In genomic region chr4:169618986-169619385, GRCh38 we compare ENCODE assay signal across 9 cellular contexts. TPM values are rescaled to one million over a fixed set of nuclear protein-coding genes. Genes with fewer than 3 reads are reported as not detected.
DNase-seq lines count a peak whose midpoint lies in the region; ATAC-seq and TF ChIP-seq lines count a peak whose summit lies in the region.
"Had no signal": no experiment of that assay in that cellular context is flagged by ENCODE, and none has a peak within 500 bp of the region (broad histone marks: within the 10 kb centered on the region; RNA-seq: fewer than 3 reads in every experiment).

No MANE protein-coding gene starts in this region.

- H3K27me3 Mint-ChIP-seq in activated CD4-positive, alpha-beta memory T cell treated with anti-CD3 and anti-CD28 coated beads for 36 hours: no peaks in the 10 kb centered on the region

- H3K9me3 Mint-ChIP-seq in activated CD4-positive, alpha-beta memory T cell treated with anti-CD3 and anti-CD28 coated beads for 36 hours: no peaks in the 10 kb centered on the region

- TF ChIP-seq RAD21 in SK-N-SH (IDR thresholded peaks at IDR 0.05; ENCODE audit: low read length): no peak

- POLR2A ChIA-PET in SK-N-SH (lab: Yijun Ruan, JAX): no interaction called here
- POLR2A ChIA-PET in activated CD4-positive, alpha-beta memory T cell treated with anti-CD3 and anti-CD28 coated beads for 36 hours (lab: Charles Lee): interaction anchor here (1.5 kb wide), 1 partner anchor 8 kb away, joined by 8 read pairs; no protein-coding TSS in a partner anchor

- H3K36me3 Mint-ChIP-seq in activated CD4-positive, alpha-beta memory T cell treated with anti-CD3 and anti-CD28 coated beads for 36 hours: no peaks in the 10 kb centered on the region

- peaks cover 36% of the 10 kb centered on the region for H3K79me2 ChIP-seq in SK-N-SH (ENCODE audit: insufficient read depth)
- peaks cover 35% of the 10 kb centered on the region for H3K79me2 ChIP-seq in smooth muscle cell (ENCODE audit: low read depth)

- H3K27ac ChIP-seq in SK-N-SH (ENCODE audit: low read depth in 2 of 2, low read length in 1 of 2) (peak overlapping the region in 1 of 2 experiments; percentile 97; a peak in 1 of 4 replicates), smooth muscle cell (ENCODE audit: low read depth) (peak overlapping the region; percentile 95)

- H3K9me2 ChIP-seq in SK-N-SH: no peaks in the 10 kb centered on the region

- peak overlapping the region; percentile 96 for H3K4me3 Mint-ChIP-seq in activated CD4-positive, alpha-beta memory T cell treated with anti-CD3 and anti-CD28 coated beads for 36 hours

- H2AFZ ChIP-seq in SK-N-SH (ENCODE audit: low read depth) (no peak overlapping the region), smooth muscle cell (ENCODE audit: low read depth) (peak overlapping the region; percentile 97)

- intact Hi-C loops in activated CD4-positive, alpha-beta memory T cell treated with anti-CD3 and anti-CD28 coated beads for 36 hours (cut with micrococcal nuclease): loop anchor here (10.0 kb wide), 1 partner anchor 1134 kb away; the partner anchor contains the start of gene DDX60L

- no peaks in the 10 kb centered on the region for H3K36me3 ChIP-seq in SK-N-SH (replicated peaks in 1 of 2; ENCODE audit: control insufficient read depth in 1 of 2, insufficient read depth in 2 of 2, low read length in 1 of 2)
- no peaks in the 10 kb centered on the region for H3K36me3 ChIP-seq in iPS-15b (ENCODE audit: control insufficient read depth, insufficient read depth, low read length)
- H3K36me3 ChIP-seq in smooth muscle cell (ENCODE audit: low read depth): no peaks in the 10 kb centered on the region

- peaks cover 61% of the 10 kb centered on the region for H3K4me1 Mint-ChIP-seq in activated CD4-positive, alpha-beta memory T cell treated with anti-CD3 and anti-CD28 coated beads for 36 hours (ENCODE audit: low read depth)

- H3K4me2 ChIP-seq in SK-N-SH (0 out of 2 replicates have a peak overlapping the region, but pooled peaks have one; percentile 82), smooth muscle cell (peak overlapping the region; percentile 82)

- no peak for TF ChIP-seq EP300 in SK-N-SH (IDR thresholded peaks at IDR 0.05; ENCODE audit: borderline replicate concordance in 1 of 2, low read depth in 1 of 2, low read length in 1 of 2)

- no peaks in the 10 kb centered on the region for H3K27me3 ChIP-seq in SK-N-SH (ENCODE audit: insufficient read depth)
- H3K27me3 ChIP-seq in iPS-15b (ENCODE audit: control insufficient read depth, insufficient read depth, low read length): no peaks in the 10 kb centered on the region
- H3K27me3 ChIP-seq in smooth muscle cell (ENCODE audit: low read depth): no peaks in the 10 kb centered on the region

- peaks cover 7% of the 10 kb centered on the region for H3F3A ChIP-seq in SK-N-SH (replicated peaks; ENCODE audit: insufficient read depth)
- peaks cover 10% of the 10 kb centered on the region for H3F3A ChIP-seq in smooth muscle cell (ENCODE audit: low read depth)

- H3K9me3 ChIP-seq in SK-N-SH (no peaks in the 10 kb centered on the region), iPS-15b (ENCODE audit: control insufficient read depth, insufficient read depth, low read length) (no peaks in the 10 kb centered on the region), smooth muscle cell (replicated peaks; ENCODE audit: low read depth) (no peaks in the 10 kb centered on the region)

- H3K4me3 ChIP-seq in SK-N-SH (ENCODE audit: low read depth in 2 of 2, low read length in 1 of 2) (peak overlapping the region; percentile 83 to 92; a peak in 1 of 4 replicates), iPS-15b (ENCODE audit: low read depth, low read length) (peak overlapping the region; percentile 98), smooth muscle cell (peak overlapping the region; percentile 73)

- CTCF ChIA-PET in SK-N-SH (lab: Yijun Ruan, JAX): interaction anchor here (0.6 to 2.2 kb wide), 18 partner anchors 11 to 580 kb away, joined by 3 to 7 read pairs (median 3); no protein-coding TSS in a partner anchor
- CTCF ChIA-PET in activated CD4-positive, alpha-beta memory T cell treated with anti-CD3 and anti-CD28 coated beads for 36 hours (lab: Charles Lee): interaction anchor here (0.9 to 2.4 kb wide), 4 partner anchors 9 to 43 kb away, joined by 3 to 18 read pairs (median 4); no protein-coding TSS in a partner anchor

- DNase-seq in SK-N-SH: no peak
- no peak for DNase-seq in activated CD4-positive, alpha-beta memory T cell treated with anti-CD3 and anti-CD28 coated beads for 36 hours
- DNase-seq in smooth muscle cell (lab: John Stamatoyannopoulos, UW; ENCODE audit: unreplicated experiment): no peak
- no peak for DNase-seq in NCI-H2029 (lab: John Stamatoyannopoulos, UW)
- no peak for DNase-seq in NCI-H187 (lab: John Stamatoyannopoulos, UW)
- DNase-seq: 8988T had no signal

- peak overlapping the region; percentile 98 for H3K27ac Mint-ChIP-seq in activated CD4-positive, alpha-beta memory T cell treated with anti-CD3 and anti-CD28 coated beads for 36 hours

- H3K9ac ChIP-seq in SK-N-SH (no peak overlapping the region), iPS-15b (ENCODE audit: low read depth, low read length) (no peak overlapping the region), smooth muscle cell (ENCODE audit: low read depth) (peak overlapping the region; percentile 96)

- TF ChIP-seq CTCF in SK-N-SH (IDR thresholded peaks at IDR 0.05) (no peak), smooth muscle cell (IDR thresholded peaks at IDR 0.05; ENCODE audit: borderline replicate concordance, insufficient read depth, poor library complexity, severe bottlenecking) (no peak)

- H4K20me1 ChIP-seq in SK-N-SH (ENCODE audit: insufficient read depth): no peaks in the 10 kb centered on the region
- H4K20me1 ChIP-seq in smooth muscle cell (ENCODE audit: low read depth): no peaks in the 10 kb centered on the region

- 64% methylated on average over 4 of the region's 4 CpGs for WGBS in SK-N-SH (ENCODE audit: low lambda C conversion rate)
- WGBS in smooth muscle cell (ENCODE audit: low lambda C conversion rate): 88% methylated on average over 4 of the region's 4 CpGs

- no peak for ATAC-seq in SK-N-SH treated with all-trans-retinoic acid at 6 μM for 48 hours
- no peak for ATAC-seq in GM19351 (IDR thresholded peaks at IDR 0.05; ENCODE audit: unreplicated experiment)

- H3K4me1 ChIP-seq in SK-N-SH (ENCODE audit: control insufficient read depth in 1 of 2, insufficient read depth in 2 of 2, low read depth in 1 of 2, low read length in 1 of 2) (peaks cover 3 to 7% of the 10 kb centered on the region in 2 experiments; a peak in 2 of 4 replicates), iPS-15b (ENCODE audit: control insufficient read depth, insufficient read depth, low read length) (peaks cover 2% of the 10 kb centered on the region), smooth muscle cell (ENCODE audit: low read depth) (peaks cover 25% of the 10 kb centered on the region)

TF ChIP-seq in SK-N-SH treated with all-trans-retinoic acid at 6 μM for 48 hours, 23 proteins besides CTCF, POLR2A, EP300 and RAD21 (continues in another document):
- no peak for TF ChIP-seq CSRNP3 (CRISPR knock-in tag; IDR thresholded peaks at IDR 0.05)
- no peak for TF ChIP-seq BACH2 (CRISPR knock-in tag; IDR thresholded peaks at IDR 0.05; ENCODE audit: borderline replicate concordance)
- TF ChIP-seq ZNF70 (CRISPR knock-in tag; IDR thresholded peaks at IDR 0.05): no peak
- no peak for TF ChIP-seq TOX (CRISPR knock-in tag; IDR thresholded peaks at IDR 0.05; ENCODE audit: borderline replicate concordance)
- TF ChIP-seq TCF4 (CRISPR knock-in tag; IDR thresholded peaks at IDR 0.05; ENCODE audit: borderline replicate concordance): no peak
- no peak for TF ChIP-seq GLIS3 (CRISPR knock-in tag; IDR thresholded peaks at IDR 0.05)

RNA-seq across cellular contexts. Expression of gene CLCN3, which starts 1.4 kb away (rescaled TPM):
- polyA plus RNA-seq in SK-N-SH (2012; rRNA removed): 11.8 and 17.9 TPM in 2 replicates
- 21.8 and 22.7 TPM in 2 replicates for polyA plus RNA-seq in SK-N-SH (2012; cell fraction: cytosol; rRNA removed)
- polyA plus RNA-seq in SK-N-SH (2012; cell fraction: nucleus; rRNA removed): 4.3 and 11.1 TPM in 2 replicates
- total RNA-seq in activated CD4-positive, alpha-beta memory T cell treated with anti-CD3 and anti-CD28 coated beads for 36 hours: 10 to 100 TPM; 17.3 to 18.6 TPM
- total RNA-seq in smooth muscle cell: 40.5 and 41.2 TPM in 2 replicates
- 13.7 and 15.1 TPM in 2 replicates for polyA plus RNA-seq in smooth muscle cell

RNA-seq across cellular contexts. Expression of gene NEK1, which starts 6.6 kb away (rescaled TPM):
- polyA plus RNA-seq in SK-N-SH (2012; rRNA removed) (2.0 and 2.7 TPM in 2 replicates), smooth muscle cell (9.4 and 10.5 TPM in 2 replicates)
- 3.4 and 4.3 TPM in 2 replicates for polyA plus RNA-seq in SK-N-SH (2012; cell fraction: cytosol; rRNA removed)
- 2.6 and 3.7 TPM in 2 replicates for polyA plus RNA-seq in SK-N-SH (2012; cell fraction: nucleus; rRNA removed)
- 10 to 100 TPM; 10.7 to 11.4 TPM for total RNA-seq in activated CD4-positive, alpha-beta memory T cell treated with anti-CD3 and anti-CD28 coated beads for 36 hours
- total RNA-seq in smooth muscle cell: 11.8 and 16.5 TPM in 2 replicates
